16 cellular contexts compared by ENCODE assay signal in genomic region chr11:46485852-46486443, GRCh38.
"Had no signal": no experiment of that assay in that cellular context is flagged by ENCODE, and none has a peak within 500 bp of the region (broad histone marks: within the 10 kb centered on the region; RNA-seq: fewer than 3 reads in every experiment).

No MANE protein-coding gene starts in this region.

- H3K27ac ChIP-seq: gastroesophageal sphincter, thyroid gland had no signal

- H3K27me3 ChIP-seq: gastroesophageal sphincter, thyroid gland had no signal

- H3K9me3 ChIP-seq: gastroesophageal sphincter, thyroid gland had no signal

- H3K36me3 ChIP-seq: thyroid gland had no signal

- FAIRE-seq: colon, keratinocyte, urothelium cell line had no signal

- DNase-seq: activated B cell treated with CpG ODN at 0.5 μM for 24 hours; activated CD4-positive, alpha-beta T cell treated with anti-CD3 and anti-CD28 coated beads for 48 hours; activated CD8-positive, alpha-beta memory T cell treated with anti-CD3 and anti-CD28 coated beads, Interleukin-2, amount 50 U/mL, for 4 hours; activated CD8-positive, alpha-beta T cell treated with anti-CD3 and anti-CD28 coated beads, Interleukin-2, amount 10 ng/mL, durations not matched to agents 7 days and 5 days; activated effector memory CD4-positive, alpha-beta T cell treated with anti-CD3 and anti-CD28 coated beads, Interleukin-2, amount 50 U/mL, for 16 hours; activated T-cell treated with anti-CD3 and anti-CD28 coated beads, Interleukin-2, amount 50 U/mL, for 48 hours; mesendoderm; stimulated activated CD4-positive, alpha-beta T cell treated with anti-CD3 and anti-CD28 coated beads, Interleukin-2, amount 100 ng/mL, for 48 hours; stimulated activated naive B cell treated with anti-CD40 and anti-IgM and Interleukin-4, amounts not matched to agents 10 μg/mL and 1 μg/mL and 100 μg/mL, for 72 hours; thyroid gland had no signal

- ATAC-seq: activated CD8-positive, alpha-beta T cell treated with anti-CD3 and anti-CD28 coated beads, Interleukin-2, amount 10 ng/mL, durations not matched to agents 7 days and 5 days; activated naive CD4-positive, alpha-beta T cell treated with anti-CD3 and anti-CD28 coated beads, Interleukin-2, amount 50 U/mL, for 72 hours; gastroesophageal sphincter; natural killer cell treated with Interleukin-12 subunit alpha and Interleukin-12 subunit beta and Interleukin-15 and Interleukin-18, amount 100 ng/mL, for 72 hours; stimulated activated naive B cell treated with anti-CD40 and anti-IgM and Interleukin-4, amounts not matched to agents 10 μg/mL and 1 μg/mL and 100 μg/mL, for 72 hours had no signal

- H3K4me3 ChIP-seq: gastroesophageal sphincter, thyroid gland had no signal
